Comparison of ENCODE assay signal across 1 cellular context in the genomic region with DNA sequence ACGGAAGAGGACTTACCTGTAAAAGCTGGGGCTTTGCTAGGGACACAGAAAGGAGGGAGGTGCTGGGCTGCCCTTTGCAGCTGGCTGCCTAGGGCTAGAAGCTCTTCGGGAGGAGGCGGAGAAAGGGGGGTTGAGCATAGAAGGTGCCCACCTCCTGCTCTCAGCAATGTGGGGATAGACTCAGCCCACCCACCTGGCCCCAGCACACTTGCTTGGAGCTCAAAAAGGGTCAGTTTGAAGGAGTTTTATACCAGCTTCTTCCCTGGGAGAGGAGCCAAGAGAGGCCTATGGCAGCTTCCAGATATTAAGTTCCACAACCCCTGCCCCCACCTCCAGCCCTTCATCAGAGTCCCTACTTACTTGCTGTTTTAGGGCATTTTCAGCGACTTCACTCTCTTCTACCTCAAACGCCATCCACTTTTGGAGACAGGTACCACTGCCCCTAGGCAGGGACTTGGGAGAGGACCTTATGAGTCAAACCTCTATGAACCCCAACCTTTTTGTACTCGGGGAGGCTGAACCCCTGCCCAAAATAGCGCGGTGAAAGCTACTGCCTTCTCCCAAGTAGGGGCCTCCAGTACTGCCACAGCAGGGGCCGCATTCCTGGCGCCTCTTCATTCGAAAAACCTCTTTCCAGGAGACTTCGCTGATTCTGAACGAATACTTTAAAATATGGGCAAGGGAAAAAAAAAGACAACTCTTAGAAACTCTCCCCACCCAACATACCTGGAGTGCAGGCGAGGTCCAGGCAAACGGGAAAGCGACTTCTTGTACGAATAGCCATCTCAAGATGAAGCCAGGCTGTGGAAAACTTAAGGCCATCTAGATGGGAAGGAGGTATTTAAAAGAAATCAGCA.
TF ChIP-seq lines count a peak whose summit lies in the region.

No MANE protein-coding gene starts in this region.

TF ChIP-seq in H1, 55 proteins besides CTCF, POLR2A, EP300 and RAD21:
- peak; percentile 89 for TF ChIP-seq RNF2 (IDR thresholded peaks at IDR 0.05; ENCODE audit: borderline replicate concordance, low read depth, low read length, missing control alignments, poor library complexity, severe bottlenecking)
- no peak for TF ChIP-seq EGR1 (IDR thresholded peaks at IDR 0.05; ENCODE audit: borderline replicate concordance, low read depth, low read length)
- no peak for TF ChIP-seq CTBP2 (IDR thresholded peaks at IDR 0.05; ENCODE audit: borderline replicate concordance, insufficient read depth, insufficient read length, low read length)
- TF ChIP-seq MAFK (IDR thresholded peaks at IDR 0.05; ENCODE audit: low read depth, low read length): no peak
- no peak for TF ChIP-seq NRF1 (IDR thresholded peaks at IDR 0.05; ENCODE audit: low read depth, low read length)
- TF ChIP-seq TEAD4 (IDR thresholded peaks at IDR 0.05; ENCODE audit: low read depth, low read length): peak; percentile 73
- no peak for TF ChIP-seq SIN3A (conservative IDR thresholded peaks at IDR 0.05 in 1 of 2, IDR thresholded peaks at IDR 0.05 in 1 of 2; ENCODE audit: low read depth in 1 of 2, low read length in 2 of 2)
- TF ChIP-seq CEBPB (IDR thresholded peaks at IDR 0.05; ENCODE audit: low read depth, low read length): no peak
- no peak for TF ChIP-seq JUND (IDR thresholded peaks at IDR 0.05; ENCODE audit: low read length)
- TF ChIP-seq SIX5 (IDR thresholded peaks at IDR 0.05; ENCODE audit: low read depth, low read length): no peak
- TF ChIP-seq BRCA1 (IDR thresholded peaks at IDR 0.05; ENCODE audit: low read depth, low read length): no peak
- no peak for TF ChIP-seq HDAC6 (IDR thresholded peaks at IDR 0.05; ENCODE audit: low read depth, low read length)
- no peak for TF ChIP-seq KDM1A (IDR thresholded peaks at IDR 0.05; ENCODE audit: borderline replicate concordance, low read length)
- TF ChIP-seq HDAC2 (IDR thresholded peaks at IDR 0.05; ENCODE audit: borderline replicate concordance in 1 of 2, low read depth in 2 of 2, low read length in 2 of 2): no peak
- peak; percentile 34; the same call in 1 of the 2 replicates for TF ChIP-seq SP1 (IDR thresholded peaks at IDR 0.05; ENCODE audit: low read depth, low read length)
- no peak for TF ChIP-seq SP4 (IDR thresholded peaks at IDR 0.05; ENCODE audit: low read length)
- TF ChIP-seq, protein P1, sequence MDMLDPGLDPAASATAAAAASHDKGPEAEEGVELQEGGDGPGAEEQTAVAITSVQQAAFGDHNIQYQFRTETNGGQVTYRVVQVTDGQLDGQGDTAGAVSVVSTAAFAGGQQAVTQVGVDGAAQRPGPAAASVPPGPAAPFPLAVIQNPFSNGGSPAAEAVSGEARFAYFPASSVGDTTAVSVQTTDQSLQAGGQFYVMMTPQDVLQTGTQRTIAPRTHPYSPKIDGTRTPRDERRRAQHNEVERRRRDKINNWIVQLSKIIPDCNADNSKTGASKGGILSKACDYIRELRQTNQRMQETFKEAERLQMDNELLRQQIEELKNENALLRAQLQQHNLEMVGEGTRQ (IDR thresholded peaks at IDR 0.05; ENCODE audit: low read length): no peak
- TF ChIP-seq TBP (IDR thresholded peaks at IDR 0.05; ENCODE audit: low read depth, low read length): no peak
- TF ChIP-seq PHF8 (conservative IDR thresholded peaks at IDR 0.05; ENCODE audit: low read depth, low read length): no peak
- TF ChIP-seq, protein P2, sequence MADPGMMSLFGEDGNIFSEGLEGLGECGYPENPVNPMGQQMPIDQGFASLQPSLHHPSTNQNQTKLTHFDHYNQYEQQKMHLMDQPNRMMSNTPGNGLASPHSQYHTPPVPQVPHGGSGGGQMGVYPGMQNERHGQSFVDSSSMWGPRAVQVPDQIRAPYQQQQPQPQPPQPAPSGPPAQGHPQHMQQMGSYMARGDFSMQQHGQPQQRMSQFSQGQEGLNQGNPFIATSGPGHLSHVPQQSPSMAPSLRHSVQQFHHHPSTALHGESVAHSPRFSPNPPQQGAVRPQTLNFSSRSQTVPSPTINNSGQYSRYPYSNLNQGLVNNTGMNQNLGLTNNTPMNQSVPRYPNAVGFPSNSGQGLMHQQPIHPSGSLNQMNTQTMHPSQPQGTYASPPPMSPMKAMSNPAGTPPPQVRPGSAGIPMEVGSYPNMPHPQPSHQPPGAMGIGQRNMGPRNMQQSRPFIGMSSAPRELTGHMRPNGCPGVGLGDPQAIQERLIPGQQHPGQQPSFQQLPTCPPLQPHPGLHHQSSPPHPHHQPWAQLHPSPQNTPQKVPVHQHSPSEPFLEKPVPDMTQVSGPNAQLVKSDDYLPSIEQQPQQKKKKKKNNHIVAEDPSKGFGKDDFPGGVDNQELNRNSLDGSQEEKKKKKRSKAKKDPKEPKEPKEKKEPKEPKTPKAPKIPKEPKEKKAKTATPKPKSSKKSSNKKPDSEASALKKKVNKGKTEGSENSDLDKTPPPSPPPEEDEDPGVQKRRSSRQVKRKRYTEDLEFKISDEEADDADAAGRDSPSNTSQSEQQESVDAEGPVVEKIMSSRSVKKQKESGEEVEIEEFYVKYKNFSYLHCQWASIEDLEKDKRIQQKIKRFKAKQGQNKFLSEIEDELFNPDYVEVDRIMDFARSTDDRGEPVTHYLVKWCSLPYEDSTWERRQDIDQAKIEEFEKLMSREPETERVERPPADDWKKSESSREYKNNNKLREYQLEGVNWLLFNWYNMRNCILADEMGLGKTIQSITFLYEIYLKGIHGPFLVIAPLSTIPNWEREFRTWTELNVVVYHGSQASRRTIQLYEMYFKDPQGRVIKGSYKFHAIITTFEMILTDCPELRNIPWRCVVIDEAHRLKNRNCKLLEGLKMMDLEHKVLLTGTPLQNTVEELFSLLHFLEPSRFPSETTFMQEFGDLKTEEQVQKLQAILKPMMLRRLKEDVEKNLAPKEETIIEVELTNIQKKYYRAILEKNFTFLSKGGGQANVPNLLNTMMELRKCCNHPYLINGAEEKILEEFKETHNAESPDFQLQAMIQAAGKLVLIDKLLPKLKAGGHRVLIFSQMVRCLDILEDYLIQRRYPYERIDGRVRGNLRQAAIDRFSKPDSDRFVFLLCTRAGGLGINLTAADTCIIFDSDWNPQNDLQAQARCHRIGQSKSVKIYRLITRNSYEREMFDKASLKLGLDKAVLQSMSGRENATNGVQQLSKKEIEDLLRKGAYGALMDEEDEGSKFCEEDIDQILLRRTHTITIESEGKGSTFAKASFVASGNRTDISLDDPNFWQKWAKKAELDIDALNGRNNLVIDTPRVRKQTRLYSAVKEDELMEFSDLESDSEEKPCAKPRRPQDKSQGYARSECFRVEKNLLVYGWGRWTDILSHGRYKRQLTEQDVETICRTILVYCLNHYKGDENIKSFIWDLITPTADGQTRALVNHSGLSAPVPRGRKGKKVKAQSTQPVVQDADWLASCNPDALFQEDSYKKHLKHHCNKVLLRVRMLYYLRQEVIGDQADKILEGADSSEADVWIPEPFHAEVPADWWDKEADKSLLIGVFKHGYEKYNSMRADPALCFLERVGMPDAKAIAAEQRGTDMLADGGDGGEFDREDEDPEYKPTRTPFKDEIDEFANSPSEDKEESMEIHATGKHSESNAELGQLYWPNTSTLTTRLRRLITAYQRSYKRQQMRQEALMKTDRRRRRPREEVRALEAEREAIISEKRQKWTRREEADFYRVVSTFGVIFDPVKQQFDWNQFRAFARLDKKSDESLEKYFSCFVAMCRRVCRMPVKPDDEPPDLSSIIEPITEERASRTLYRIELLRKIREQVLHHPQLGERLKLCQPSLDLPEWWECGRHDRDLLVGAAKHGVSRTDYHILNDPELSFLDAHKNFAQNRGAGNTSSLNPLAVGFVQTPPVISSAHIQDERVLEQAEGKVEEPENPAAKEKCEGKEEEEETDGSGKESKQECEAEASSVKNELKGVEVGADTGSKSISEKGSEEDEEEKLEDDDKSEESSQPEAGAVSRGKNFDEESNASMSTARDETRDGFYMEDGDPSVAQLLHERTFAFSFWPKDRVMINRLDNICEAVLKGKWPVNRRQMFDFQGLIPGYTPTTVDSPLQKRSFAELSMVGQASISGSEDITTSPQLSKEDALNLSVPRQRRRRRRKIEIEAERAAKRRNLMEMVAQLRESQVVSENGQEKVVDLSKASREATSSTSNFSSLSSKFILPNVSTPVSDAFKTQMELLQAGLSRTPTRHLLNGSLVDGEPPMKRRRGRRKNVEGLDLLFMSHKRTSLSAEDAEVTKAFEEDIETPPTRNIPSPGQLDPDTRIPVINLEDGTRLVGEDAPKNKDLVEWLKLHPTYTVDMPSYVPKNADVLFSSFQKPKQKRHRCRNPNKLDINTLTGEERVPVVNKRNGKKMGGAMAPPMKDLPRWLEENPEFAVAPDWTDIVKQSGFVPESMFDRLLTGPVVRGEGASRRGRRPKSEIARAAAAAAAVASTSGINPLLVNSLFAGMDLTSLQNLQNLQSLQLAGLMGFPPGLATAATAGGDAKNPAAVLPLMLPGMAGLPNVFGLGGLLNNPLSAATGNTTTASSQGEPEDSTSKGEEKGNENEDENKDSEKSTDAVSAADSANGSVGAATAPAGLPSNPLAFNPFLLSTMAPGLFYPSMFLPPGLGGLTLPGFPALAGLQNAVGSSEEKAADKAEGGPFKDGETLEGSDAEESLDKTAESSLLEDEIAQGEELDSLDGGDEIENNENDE (IDR thresholded peaks at IDR 0.05; ENCODE audit: insufficient replicate concordance, low read length): no peak
- TF ChIP-seq EZH2 (IDR thresholded peaks at IDR 0.05; ENCODE audit: low read depth, low read length, severe bottlenecking): no peak
- no peak for TF ChIP-seq SIRT6 (IDR thresholded peaks at IDR 0.05; ENCODE audit: low read length)
- TF ChIP-seq GTF2F1 (IDR thresholded peaks at IDR 0.05; ENCODE audit: borderline replicate concordance, low read depth, low read length): no peak
